ENCODE assay signal across 22 cellular contexts in genomic region chr4:39510348-39510929, GRCh38. TPM values are rescaled to one million over a fixed set of nuclear protein-coding genes. Genes with fewer than 3 reads are reported as not detected.
DNase-seq lines count a peak whose midpoint lies in the region; FAIRE-seq and TF ChIP-seq lines count a peak whose summit lies in the region.
"Had no signal": no experiment of that assay in that cellular context is flagged by ENCODE, and none has a peak within 500 bp of the region (broad histone marks: within the 10 kb centered on the region; RNA-seq: fewer than 3 reads in every experiment).

No MANE protein-coding gene starts in this region.

- H3K27me3 Mint-ChIP-seq in Caco-2 (ENCODE audit: insufficient read depth, unreplicated experiment) = no peaks in the 10 kb centered on the region
- H3K27me3 Mint-ChIP-seq: B cell had no signal

- H3K4me2 ChIP-seq in PC-9 (no peak overlapping the region), endothelial cell of umbilical vein (ENCODE audit: insufficient read depth, low read length) (no peak overlapping the region)
- H3K4me2 ChIP-seq: SK-N-SH had no signal

- POLR2A ChIA-PET in Caco-2 (lab: Charles Lee) (interaction anchor here (0.6 kb wide), 1 partner anchor 9 kb away, joined by 4 read pairs; no protein-coding TSS in a partner anchor), PC-9 (lab: Charles Lee; ENCODE audit: unreplicated experiment) (no interaction called here), endothelial cell of umbilical vein (lab: Charles Lee) (no interaction called here)

- H3K36me3 ChIP-seq in Caco-2 (ENCODE audit: control insufficient read depth, insufficient read depth, low read length) (peaks cover 4% of the 10 kb centered on the region), PC-9 (ENCODE audit: low read depth) (peaks cover 72% of the 10 kb centered on the region), endothelial cell of umbilical vein (ENCODE audit: control insufficient read depth in 2 of 2, extremely low read depth in 1 of 2, insufficient read depth in 2 of 2, low read length in 2 of 2) (peaks cover 19 to 29% of the 10 kb centered on the region in 2 experiments)

- intact Hi-C loops in Caco-2 (cut with micrococcal nuclease; ENCODE audit: unreplicated experiment) (no loop called here), PC-9 (cut with micrococcal nuclease; ENCODE audit: unreplicated experiment) (no loop called here), endothelial cell of umbilical vein (cut with micrococcal nuclease) (no loop called here)

- H3K4me3 ChIP-seq in Caco-2 (ENCODE audit: low read depth, low read length) (no peak overlapping the region), PC-9 (no peak overlapping the region), endothelial cell of umbilical vein (replicated peaks in 1 of 3; ENCODE audit: insufficient read depth in 1 of 3, low read depth in 1 of 3, low read length in 3 of 3) (no peak overlapping the region)

- H3K27me3 ChIP-seq in Caco-2 (replicated peaks; ENCODE audit: control insufficient read depth, insufficient read depth, low read length) (no peaks in the 10 kb centered on the region), PC-9 (ENCODE audit: insufficient read depth, low read depth) (no peaks in the 10 kb centered on the region), endothelial cell of umbilical vein (ENCODE audit: control insufficient read depth in 2 of 2, insufficient read depth in 2 of 2, low read length in 2 of 2) (no peaks in the 10 kb centered on the region)

- no peaks in the 10 kb centered on the region for H3K9me1 ChIP-seq in endothelial cell of umbilical vein (replicated peaks; ENCODE audit: control insufficient read depth, extremely low read depth, insufficient read depth, low read length)

- H3K79me2 ChIP-seq in PC-9 (ENCODE audit: low read depth) = peaks cover 49% of the 10 kb centered on the region
- peaks cover 3% of the 10 kb centered on the region for H3K79me2 ChIP-seq in endothelial cell of umbilical vein (ENCODE audit: control insufficient read depth, insufficient read depth, low read length)

- H3K27ac Mint-ChIP-seq in Caco-2 (ENCODE audit: unreplicated experiment) = no peak overlapping the region
- H3K27ac Mint-ChIP-seq: B cell; CD8-positive, alpha-beta T cell; T-helper 1 cell treated with Interleukin-12 subunit alpha and Interleukin-12 subunit beta and Interleukin-4 antibody, amounts not matched to agents 30 μg/mL and 1 μg/mL, for 36 hours had no signal

- no peaks in the 10 kb centered on the region for H3K9me3 ChIP-seq in Caco-2
- no peaks in the 10 kb centered on the region for H3K9me3 ChIP-seq in PC-9 (ENCODE audit: insufficient read depth, low read depth)
- no peaks in the 10 kb centered on the region for H3K9me3 ChIP-seq in endothelial cell of umbilical vein (replicated peaks; ENCODE audit: control insufficient read depth, insufficient read depth, low read length)
- H3K9me3 ChIP-seq: SK-N-SH had no signal

- DNase-seq in Caco-2 (no peak), PC-9 (no peak), endothelial cell of umbilical vein (ENCODE audit: low read depth, low spot score) (no peak), DMS 273 treated with DMSO at 0.1 percent for 48 hours (lab: John Stamatoyannopoulos, UW) (no peak), DMS79 (lab: John Stamatoyannopoulos, UW) (no peak), cerebellar cortex (ENCODE audit: low spot score) (no peak)
- DNase-seq: CD8-positive, alpha-beta T cell; DMS53; HCEC 1CT; KG1; MM.1S; NCI-H2029; NCI-H446 treated with DMSO at 0.1 percent for 48 hours; NCI-H526 treated with DMSO at 0.1 percent for 48 hours; SK-N-SH; SW 1271 had no signal

- no peaks in the 10 kb centered on the region for H3K9me3 Mint-ChIP-seq in Caco-2 (ENCODE audit: unreplicated experiment)
- H3K9me3 Mint-ChIP-seq: CD8-positive, alpha-beta T cell; T-helper 1 cell treated with Interleukin-12 subunit alpha and Interleukin-12 subunit beta and Interleukin-4 antibody, amounts not matched to agents 30 μg/mL and 1 μg/mL, for 36 hours had no signal

- no peaks in the 10 kb centered on the region for H3K4me1 Mint-ChIP-seq in Caco-2 (ENCODE audit: low read depth, unreplicated experiment)
- H3K4me1 Mint-ChIP-seq: B cell had no signal

- FAIRE-seq in endothelial cell of umbilical vein (lab: Jason Lieb, UNC) = no peak
- FAIRE-seq: GM12891, H1 had no signal

- H3K4me3 Mint-ChIP-seq in Caco-2 (ENCODE audit: unreplicated experiment) = no peak overlapping the region
- H3K4me3 Mint-ChIP-seq: B cell; CD8-positive, alpha-beta T cell; T-helper 1 cell treated with Interleukin-12 subunit alpha and Interleukin-12 subunit beta and Interleukin-4 antibody, amounts not matched to agents 30 μg/mL and 1 μg/mL, for 36 hours had no signal

- H3K27ac ChIP-seq in 22Rv1 (peak overlapping the region; percentile 94), PC-9 (0 out of 2 replicates have a peak overlapping the region, but pooled peaks have one; percentile 23), endothelial cell of umbilical vein (ENCODE audit: insufficient read depth, low read depth, low read length) (no peak overlapping the region)
- H3K27ac ChIP-seq: C4-2B had no signal

- no peak overlapping the region for H3K9ac ChIP-seq in endothelial cell of umbilical vein (replicated peaks; ENCODE audit: extremely low read depth, insufficient read depth, low read length)
- H3K9ac ChIP-seq: SK-N-SH had no signal

- BruUV-seq in Caco-2 (replicated peaks; lab: Mats Ljungman, UMichigan) (TSS peak; percentile 26), PC-9 (replicated peaks; lab: Mats Ljungman, UMichigan) (no TSS peak), endothelial cell of umbilical vein (replicated peaks; lab: Mats Ljungman, UMichigan) (TSS peak; percentile 55)

- H4K20me1 ChIP-seq in PC-9 (ENCODE audit: insufficient read depth) (no peaks in the 10 kb centered on the region), endothelial cell of umbilical vein (replicated peaks; ENCODE audit: control insufficient read depth, extremely low read depth, insufficient read depth, low read length) (no peaks in the 10 kb centered on the region)

- no peak for TF ChIP-seq POLR2A in endothelial cell of umbilical vein (IDR thresholded peaks at IDR 0.05; ENCODE audit: low read depth, low read length)

- peaks cover 67% of the 10 kb centered on the region for H3F3A ChIP-seq in PC-9 (ENCODE audit: insufficient read depth, low read depth)

- no peak overlapping the region for H2AFZ ChIP-seq in PC-9
- no peak overlapping the region for H2AFZ ChIP-seq in endothelial cell of umbilical vein (ENCODE audit: low read depth, low read length)

- CTCF ChIA-PET in Caco-2 (lab: Charles Lee) = no interaction called here
- CTCF ChIA-PET in PC-9 (lab: Charles Lee) = interaction anchor here (0.6 kb wide), 1 partner anchor 15 kb away, joined by 3 read pairs; no protein-coding TSS in a partner anchor
- CTCF ChIA-PET in endothelial cell of umbilical vein (lab: Charles Lee) = interaction anchor here (1.4 kb wide), 1 partner anchor 37 kb away, joined by 3 read pairs; no protein-coding TSS in a partner anchor

- H3K9me2 ChIP-seq in PC-9 (ENCODE audit: insufficient read depth) = no peaks in the 10 kb centered on the region
- H3K9me2 ChIP-seq: SK-N-SH had no signal

- TF ChIP-seq CTCF in 22Rv1 (IDR thresholded peaks at IDR 0.05) (no peak), Caco-2 (IDR thresholded peaks at IDR 0.05; ENCODE audit: insufficient read depth in 1 of 2, low read depth in 1 of 2, low read length in 1 of 2, severe bottlenecking in 1 of 2, unreplicated experiment in 1 of 2) (no peak), PC-9 (conservative IDR thresholded peaks at IDR 0.05) (no peak), endothelial cell of umbilical vein (IDR thresholded peaks at IDR 0.05; ENCODE audit: extremely low read depth in 1 of 2, insufficient read depth in 1 of 2, low read depth in 1 of 2, low read length in 2 of 2) (no peak)

- dilution Hi-C loops in endothelial cell of umbilical vein (cut with MboI; ENCODE audit: extremely low pct_ligation_motif_present, low sequenced_read_pairs) = no loop called here

- H3K4me1 ChIP-seq in Caco-2 = peaks cover 16% of the 10 kb centered on the region
- peaks cover 18% of the 10 kb centered on the region for H3K4me1 ChIP-seq in PC-9 (replicated peaks; ENCODE audit: insufficient read depth)
- no peaks in the 10 kb centered on the region for H3K4me1 ChIP-seq in endothelial cell of umbilical vein (ENCODE audit: control insufficient read depth, extremely low read depth, insufficient read depth, low read length)

- H3K36me3 Mint-ChIP-seq in Caco-2 (ENCODE audit: insufficient read depth, unreplicated experiment) = peaks cover 76% of the 10 kb centered on the region

RNA-seq across cellular contexts. Expression of gene UGDH, which starts 16.8 kb away (rescaled TPM):
- total RNA-seq in Caco-2 (2022) (139 and 140 TPM in 2 replicates), PC-9 (2021) (88.6 and 98.5 TPM in 2 replicates), endothelial cell of umbilical vein (62.1 and 69.7 TPM in 2 replicates)
- 25.5 and 41.3 TPM in 2 replicates for polyA plus RNA-seq in endothelial cell of umbilical vein
- polyA plus RNA-seq in endothelial cell of umbilical vein (2011; cell fraction: cytosol; rRNA removed) = 34.9 and 41.2 TPM in 2 replicates
- polyA plus RNA-seq in endothelial cell of umbilical vein (2011; cell fraction: nucleus; rRNA removed) = 16.0 and 27.0 TPM in 2 replicates
- polyA plus RNA-seq in endothelial cell of umbilical vein (2012) = 40.6 and 49.8 TPM in 2 replicates
- polyA minus RNA-seq in endothelial cell of umbilical vein = 21.6 and 26.2 TPM in 2 replicates
- 35.3 TPM for polyA minus RNA-seq in endothelial cell of umbilical vein (2011; cell fraction: cytosol; rRNA and poly(A)+ RNA removed)
- polyA minus RNA-seq in endothelial cell of umbilical vein (2011; cell fraction: nucleus; rRNA and poly(A)+ RNA removed) = 11.0 and 11.6 TPM in 2 replicates

RNA-seq across cellular contexts. Expression of gene LIAS, which starts 51.6 kb away (rescaled TPM):
- total RNA-seq in Caco-2 (2022) (19.5 and 21.1 TPM in 2 replicates), PC-9 (2021) (16.3 and 16.4 TPM in 2 replicates), endothelial cell of umbilical vein (9.7 and 11.3 TPM in 2 replicates)
- 4.0 and 5.5 TPM in 2 replicates for polyA plus RNA-seq in endothelial cell of umbilical vein
- 8.1 and 8.9 TPM in 2 replicates for polyA plus RNA-seq in endothelial cell of umbilical vein (2011; cell fraction: cytosol; rRNA removed)
- 8.6 and 10.3 TPM in 2 replicates for polyA plus RNA-seq in endothelial cell of umbilical vein (2011; cell fraction: nucleus; rRNA removed)
- polyA plus RNA-seq in endothelial cell of umbilical vein (2012) = 6.0 and 12.3 TPM in 2 replicates
- 2.3 and 5.6 TPM in 2 replicates for polyA minus RNA-seq in endothelial cell of umbilical vein
- polyA minus RNA-seq in endothelial cell of umbilical vein (2011; cell fraction: cytosol; rRNA and poly(A)+ RNA removed) = 5.6 TPM
- 4.5 and 7.2 TPM in 2 replicates for polyA minus RNA-seq in endothelial cell of umbilical vein (2011; cell fraction: nucleus; rRNA and poly(A)+ RNA removed)

RNA-seq across cellular contexts. Expression of gene RPL9, which starts 51.7 kb away (rescaled TPM):
- total RNA-seq in Caco-2 (2022) = 976 and 978 TPM in 2 replicates
- 792 and 1,023 TPM in 2 replicates for total RNA-seq in PC-9 (2021)
- total RNA-seq in endothelial cell of umbilical vein = 963 and 988 TPM in 2 replicates
- polyA plus RNA-seq in endothelial cell of umbilical vein = 547 and 1,186 TPM in 2 replicates
- polyA plus RNA-seq in endothelial cell of umbilical vein (2011; cell fraction: cytosol; rRNA removed) = 1,188 and 1,430 TPM in 2 replicates
- 316 and 532 TPM in 2 replicates for polyA plus RNA-seq in endothelial cell of umbilical vein (2011; cell fraction: nucleus; rRNA removed)
- 1,381 and 1,788 TPM in 2 replicates for polyA plus RNA-seq in endothelial cell of umbilical vein (2012)
- 69.0 and 71.6 TPM in 2 replicates for polyA minus RNA-seq in endothelial cell of umbilical vein
- 525 TPM for polyA minus RNA-seq in endothelial cell of umbilical vein (2011; cell fraction: cytosol; rRNA and poly(A)+ RNA removed)
- polyA minus RNA-seq in endothelial cell of umbilical vein (2011; cell fraction: nucleus; rRNA and poly(A)+ RNA removed) = 185 and 229 TPM in 2 replicates
